ENCODE assay signal across 28 cellular contexts in the genomic region with DNA sequence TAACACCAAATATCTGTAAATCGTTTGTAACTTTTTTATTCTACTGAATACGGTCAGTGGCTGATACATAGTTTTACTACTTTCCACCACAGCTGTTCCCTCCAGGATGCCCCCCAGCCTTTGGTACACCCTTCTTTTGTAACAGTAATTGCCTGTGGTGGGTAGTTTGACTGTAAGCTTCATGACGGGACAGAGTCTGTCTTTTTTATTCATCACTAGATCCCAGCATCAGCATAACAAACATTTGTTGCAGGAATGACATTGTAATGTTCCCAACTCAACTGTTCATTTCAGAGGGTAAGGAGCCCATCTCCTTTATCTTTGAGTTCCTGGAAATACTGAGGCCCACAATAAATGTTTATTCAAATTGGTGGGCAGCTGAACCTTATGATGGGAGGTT.
"Had no signal": no experiment of that assay in that cellular context is flagged by ENCODE, and none has a peak within 500 bp of the region (broad histone marks: within the 10 kb centered on the region; RNA-seq: fewer than 3 reads in every experiment).

No MANE protein-coding gene starts in this region.

- H3K4me3 Mint-ChIP-seq: stimulated activated effector memory CD8-positive, alpha-beta T cell treated with anti-CD3 and anti-CD28 coated beads, Interleukin-12 subunit alpha, Interleukin-12 subunit beta, amount 100 ng/mL, for 72 hours; stimulated activated memory B cell treated with anti-CD40 and anti-IgM and Interleukin-4, amounts not matched to agents 10 μg/mL and 1 μg/mL and 100 μg/mL, for 72 hours; stimulated activated naive B cell treated with anti-CD40 and anti-IgM and Interleukin-4, amounts not matched to agents 10 μg/mL and 1 μg/mL and 100 μg/mL, for 72 hours; stimulated activated naive CD8-positive, alpha-beta T cell treated with anti-CD3 and anti-CD28 coated beads, Interleukin-15, amount 100 ng/mL, for 72 hours; stimulated activated naive CD8-positive, alpha-beta T cell treated with anti-CD3 and anti-CD28 coated beads, Interleukin-15, Interleukin-2, amounts not matched to agents 100 ng/mL and 50 ng/mL, for 24 hours; type B pancreatic cell had no signal

- H3K27ac ChIP-seq: stomach, suprapubic skin, testis, thoracic aorta, thyroid gland, tibial artery, tibial nerve, transverse colon, upper lobe of left lung, upper lobe of right lung, uterus, vagina had no signal

- H3K27me3 ChIP-seq: stomach, suprapubic skin, testis, thyroid gland, tibial artery, tibial nerve, transverse colon, upper lobe of left lung, upper lobe of right lung, uterus, vagina had no signal

- H3K36me3 ChIP-seq: suprapubic skin, thoracic aorta, thyroid gland, transverse colon, upper lobe of right lung, uterus, vagina had no signal

- H3K9me3 Mint-ChIP-seq: stimulated activated effector memory CD8-positive, alpha-beta T cell treated with anti-CD3 and anti-CD28 coated beads, Interleukin-12 subunit alpha, Interleukin-12 subunit beta, amount 100 ng/mL, for 72 hours; stimulated activated naive CD8-positive, alpha-beta T cell treated with anti-CD3 and anti-CD28 coated beads, Interleukin-15, amount 100 ng/mL, for 72 hours; stimulated activated naive CD8-positive, alpha-beta T cell treated with anti-CD3 and anti-CD28 coated beads, Interleukin-15, Interleukin-2, amounts not matched to agents 100 ng/mL and 50 ng/mL, for 24 hours had no signal

- H3K36me3 Mint-ChIP-seq: stimulated activated effector memory CD8-positive, alpha-beta T cell treated with anti-CD3 and anti-CD28 coated beads, Interleukin-12 subunit alpha, Interleukin-12 subunit beta, amount 100 ng/mL, for 72 hours; stimulated activated memory B cell treated with anti-CD40 and anti-IgM and Interleukin-4, amounts not matched to agents 10 μg/mL and 1 μg/mL and 100 μg/mL, for 72 hours had no signal

- ATAC-seq: stimulated activated effector memory CD8-positive, alpha-beta T cell treated with anti-CD3 and anti-CD28 coated beads, Interleukin-12 subunit alpha, Interleukin-12 subunit beta, amount 100 ng/mL, for 72 hours; stimulated activated memory B cell treated with anti-CD40 and anti-IgM and Interleukin-4, amounts not matched to agents 10 μg/mL and 1 μg/mL and 100 μg/mL, for 72 hours; stimulated activated naive B cell treated with anti-CD40 and anti-IgM and Interleukin-4, amounts not matched to agents 10 μg/mL and 1 μg/mL and 100 μg/mL, for 72 hours; stimulated activated naive CD8-positive, alpha-beta T cell treated with anti-CD3 and anti-CD28 coated beads, Interleukin-15, amount 100 ng/mL, for 72 hours; stimulated activated naive CD8-positive, alpha-beta T cell treated with anti-CD3 and anti-CD28 coated beads, Interleukin-15, Interleukin-2, amounts not matched to agents 100 U/mL and 50 U/mL, for 24 hours; upper lobe of right lung had no signal

- H3K4me1 ChIP-seq: stomach, suprapubic skin, testis, thyroid gland, tibial artery, tibial nerve, transverse colon, upper lobe of left lung, upper lobe of right lung, uterus, vagina had no signal

- H3K27me3 Mint-ChIP-seq: stimulated activated memory B cell treated with anti-CD40 and anti-IgM and Interleukin-4, amounts not matched to agents 10 μg/mL and 1 μg/mL and 100 μg/mL, for 72 hours; stimulated activated naive B cell treated with anti-CD40 and anti-IgM and Interleukin-4, amounts not matched to agents 10 μg/mL and 1 μg/mL and 100 μg/mL, for 72 hours; stimulated activated naive CD8-positive, alpha-beta T cell treated with anti-CD3 and anti-CD28 coated beads, Interleukin-15, amount 100 ng/mL, for 72 hours; type B pancreatic cell had no signal

- H3K27ac Mint-ChIP-seq: stimulated activated effector memory CD8-positive, alpha-beta T cell treated with anti-CD3 and anti-CD28 coated beads, Interleukin-12 subunit alpha, Interleukin-12 subunit beta, amount 100 ng/mL, for 72 hours; stimulated activated memory B cell treated with anti-CD40 and anti-IgM and Interleukin-4, amounts not matched to agents 10 μg/mL and 1 μg/mL and 100 μg/mL, for 72 hours; stimulated activated naive B cell treated with anti-CD40 and anti-IgM and Interleukin-4, amounts not matched to agents 10 μg/mL and 1 μg/mL and 100 μg/mL, for 72 hours; stimulated activated naive CD8-positive, alpha-beta T cell treated with anti-CD3 and anti-CD28 coated beads, Interleukin-15, amount 100 ng/mL, for 72 hours; stimulated activated naive CD8-positive, alpha-beta T cell treated with anti-CD3 and anti-CD28 coated beads, Interleukin-15, Interleukin-2, amounts not matched to agents 100 ng/mL and 50 ng/mL, for 24 hours; type B pancreatic cell had no signal

- H3K9me3 ChIP-seq: stomach, suprapubic skin, testis, thoracic aorta, thyroid gland, tibial artery, tibial nerve, transverse colon, upper lobe of left lung, upper lobe of right lung, uterus, vagina had no signal

- DNase-seq: stimulated activated CD4-positive, alpha-beta T cell treated with anti-CD3 and anti-CD28 coated beads, Interleukin-2, amount 100 ng/mL, for 48 hours; stimulated activated CD4-positive, alpha-beta T cell treated with anti-CD3 and anti-CD28 coated beads, Interleukin-4, amount 100 ng/mL, for 1 hour; stimulated activated CD4-positive, alpha-beta T cell treated with anti-CD3 and anti-CD28 coated beads, Interleukin-4, amount 100 ng/mL, for 24 hours; stimulated activated CD4-positive, alpha-beta T cell treated with anti-CD3 and anti-CD28 coated beads, Interleukin-4, amount 100 ng/mL, for 4 hours; stimulated activated CD8-positive, alpha-beta memory T cell treated with anti-CD3 and anti-CD28 coated beads, Interleukin-4, amount 100 ng/mL, for 48 hours; stimulated activated naive B cell treated with anti-CD40 and anti-IgM and Interleukin-4, amounts not matched to agents 10 μg/mL and 1 μg/mL and 100 μg/mL, for 72 hours; stimulated activated naive CD4-positive, alpha-beta T cell; stimulated activated naive CD4-positive, alpha-beta T cell treated with Interleukin-2 at 50 U/mL for 16 hours; stimulated activated naive CD8-positive, alpha-beta T cell treated with anti-CD3 and anti-CD28 coated beads, Interleukin-15, amount 100 ng/mL, for 72 hours; stimulated activated naive CD8-positive, alpha-beta T cell treated with anti-CD3 and anti-CD28 coated beads, Interleukin-15, Interleukin-2, amounts not matched to agents 100 U/mL and 50 U/mL, for 24 hours; stomach; substantia nigra; testis; thyroid gland; tibial artery; transverse colon; trophoblast cell; upper lobe of left lung; upper lobe of right lung; uterus had no signal

- H3K4me1 Mint-ChIP-seq: stimulated activated effector memory CD8-positive, alpha-beta T cell treated with anti-CD3 and anti-CD28 coated beads, Interleukin-12 subunit alpha, Interleukin-12 subunit beta, amount 100 ng/mL, for 72 hours; stimulated activated memory B cell treated with anti-CD40 and anti-IgM and Interleukin-4, amounts not matched to agents 10 μg/mL and 1 μg/mL and 100 μg/mL, for 72 hours; stimulated activated naive CD8-positive, alpha-beta T cell treated with anti-CD3 and anti-CD28 coated beads, Interleukin-15, amount 100 ng/mL, for 72 hours had no signal

- H3K4me3 ChIP-seq: stomach, suprapubic skin, testis, thoracic aorta, thyroid gland, tibial artery, tibial nerve, transverse colon, upper lobe of left lung, upper lobe of right lung, uterus, vagina had no signal
